19 cellular contexts compared by ENCODE assay signal in the genomic region with DNA sequence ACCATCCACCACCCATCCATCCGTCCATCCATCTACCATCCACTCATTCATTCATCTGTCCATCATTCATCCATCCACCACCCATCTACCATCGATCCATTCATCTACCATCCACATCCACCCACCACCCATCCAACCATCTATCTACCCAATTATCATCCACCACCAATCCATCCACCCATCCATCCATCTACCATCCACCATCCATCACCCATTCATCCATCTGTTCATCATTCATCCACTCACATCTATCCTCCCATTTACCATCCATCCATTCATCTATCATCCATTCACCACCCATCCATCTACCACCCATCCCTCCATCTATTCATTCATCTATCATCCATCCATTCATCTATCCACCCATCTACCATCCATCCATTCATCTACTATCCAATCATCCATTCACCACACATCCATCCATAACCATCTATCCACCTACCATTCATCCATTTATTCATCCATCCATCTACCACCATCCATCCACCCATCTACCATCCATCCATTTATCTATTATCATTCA.
DNase-seq lines count a peak whose midpoint lies in the region; TF ChIP-seq lines count a peak whose summit lies in the region.
"Had no signal": no experiment of that assay in that cellular context is flagged by ENCODE, and none has a peak within 500 bp of the region (broad histone marks: within the 10 kb centered on the region; RNA-seq: fewer than 3 reads in every experiment).

No MANE protein-coding gene starts in this region.

- H3K27me3 Mint-ChIP-seq in mesothelial cell of epicardium (ENCODE audit: low read depth): no peaks in the 10 kb centered on the region
- peaks cover 5% of the 10 kb centered on the region for H3K27me3 Mint-ChIP-seq in activated T-helper 1 cell treated with anti-CD3 and anti-CD28 coated beads, Interleukin-12 subunit alpha, Interleukin-12 subunit beta, Interleukin-2, Interleukin-4 antibody, amounts not matched to agents 30 ng/mL and 10 ng/mL and 1 ng/mL, durations not matched to agents 14 hours and 24 hours and 36 hours (ENCODE audit: insufficient read depth)
- H3K27me3 Mint-ChIP-seq: CD4-positive, alpha-beta T cell had no signal

- H3K27me3 ChIP-seq in sigmoid colon (no peaks in the 10 kb centered on the region), esophagus squamous epithelium (no peaks in the 10 kb centered on the region)

- TF ChIP-seq CTCF in HEK293 (tag by site-specific recombination; IDR thresholded peaks at IDR 0.05) (no peak), mesothelial cell of epicardium (IDR thresholded peaks at IDR 0.05; ENCODE audit: unreplicated experiment) (no peak), sigmoid colon (IDR thresholded peaks at IDR 0.05) (no peak), esophagus squamous epithelium (IDR thresholded peaks at IDR 0.05) (no peak)

- H3K9me3 ChIP-seq in HEK293 (ENCODE audit: control insufficient read depth, insufficient read depth, low read depth, low read length) (no peaks in the 10 kb centered on the region), sigmoid colon (no peaks in the 10 kb centered on the region), esophagus squamous epithelium (no peaks in the 10 kb centered on the region)
- H3K9me3 ChIP-seq: HAP-1 had no signal

- H3K36me3 ChIP-seq in HEK293 (ENCODE audit: control insufficient read depth in 2 of 2, insufficient read depth in 1 of 2, low read length in 2 of 2): no peaks in the 10 kb centered on the region
- H3K36me3 ChIP-seq in sigmoid colon: no peaks in the 10 kb centered on the region
- no peaks in the 10 kb centered on the region for H3K36me3 ChIP-seq in esophagus squamous epithelium
- H3K36me3 ChIP-seq: HAP-1 had no signal

- H3K4me1 ChIP-seq in HEK293 (ENCODE audit: control insufficient read depth, insufficient read depth, low read length) (no peaks in the 10 kb centered on the region), sigmoid colon (peaks cover 0 to 23% (median 12%) of the 10 kb centered on the region in 4 donors), esophagus squamous epithelium (no peaks in the 10 kb centered on the region)
- H3K4me1 ChIP-seq: HAP-1 had no signal

- H3K27ac ChIP-seq in HEK293 (ENCODE audit: extremely low read depth, low read depth, low read length) (no peak overlapping the region), sigmoid colon (peak overlapping the region in 3 of 4 donors; percentile 59 to 71 (median 67)), esophagus squamous epithelium (no peak overlapping the region)
- H3K27ac ChIP-seq: C4-2B, HL-60 had no signal

- 68 to 93% methylated on average over 2 of the region's 2 CpGs for WGBS in sigmoid colon, 2 donors
- WGBS in esophagus squamous epithelium, 2 donors: 89 to 95% methylated on average over 2 of the region's 2 CpGs

- intact Hi-C loops in sigmoid colon (cut with DNase I): loop anchor here (5.0 kb wide), 1 partner anchor 77 kb away; no protein-coding TSS in a partner anchor
- intact Hi-C loops in esophagus squamous epithelium (cut with DNase I): no loop called here
- intact Hi-C loops in activated T-helper 1 cell treated with anti-CD3 and anti-CD28 coated beads, Interleukin-12 subunit alpha, Interleukin-12 subunit beta, Interleukin-2, Interleukin-4 antibody, amounts not matched to agents 30 ng/mL and 10 ng/mL and 1 ng/mL, durations not matched to agents 14 hours and 24 hours and 36 hours (cut with micrococcal nuclease): no loop called here

- no peak for TF ChIP-seq EP300 in sigmoid colon (IDR thresholded peaks at IDR 0.05)

- no peak overlapping the region for H3K4me3 Mint-ChIP-seq in mesothelial cell of epicardium
- H3K4me3 Mint-ChIP-seq in activated T-helper 1 cell treated with anti-CD3 and anti-CD28 coated beads, Interleukin-12 subunit alpha, Interleukin-12 subunit beta, Interleukin-2, Interleukin-4 antibody, amounts not matched to agents 30 ng/mL and 10 ng/mL and 1 ng/mL, durations not matched to agents 14 hours and 24 hours and 36 hours: no peak overlapping the region
- H3K4me3 Mint-ChIP-seq: CD4-positive, alpha-beta T cell had no signal

- no peak for DNase-seq in mesothelial cell of epicardium (ENCODE audit: low spot score in 2 of 2, unreplicated experiment in 2 of 2)
- no peak for DNase-seq in sigmoid colon
- no peak for DNase-seq in COLO668 (lab: John Stamatoyannopoulos, UW; ENCODE audit: unreplicated experiment)
- no peak for DNase-seq in esophagus squamous epithelium (lab: John Stamatoyannopoulos, UW)
- DNase-seq in activated T-helper 1 cell treated with anti-CD3 and anti-CD28 coated beads, Interleukin-12 subunit alpha, Interleukin-12 subunit beta, Interleukin-2, Interleukin-4 antibody, amounts not matched to agents 30 ng/mL and 10 ng/mL and 1 ng/mL, durations not matched to agents 14 hours and 24 hours and 36 hours (ENCODE audit: low spot score): no peak
- DNase-seq: ACHN; AML-193; CD4-positive, alpha-beta T cell; DMS 273 treated with DMSO at 0.1 percent for 48 hours; DMS53; DND-41; EL; GOT3; KG1 had no signal

- peaks cover 62% of the 10 kb centered on the region for H3K4me1 Mint-ChIP-seq in mesothelial cell of epicardium
- no peaks in the 10 kb centered on the region for H3K4me1 Mint-ChIP-seq in activated T-helper 1 cell treated with anti-CD3 and anti-CD28 coated beads, Interleukin-12 subunit alpha, Interleukin-12 subunit beta, Interleukin-2, Interleukin-4 antibody, amounts not matched to agents 30 ng/mL and 10 ng/mL and 1 ng/mL, durations not matched to agents 14 hours and 24 hours and 36 hours (ENCODE audit: low read depth)

- TF ChIP-seq POLR2A in sigmoid colon (IDR thresholded peaks at IDR 0.05): no peak
- TF ChIP-seq POLR2A in esophagus squamous epithelium (IDR thresholded peaks at IDR 0.05): no peak

- peak overlapping the region; percentile 22 for H3K27ac Mint-ChIP-seq in mesothelial cell of epicardium
- H3K27ac Mint-ChIP-seq in activated T-helper 1 cell treated with anti-CD3 and anti-CD28 coated beads, Interleukin-12 subunit alpha, Interleukin-12 subunit beta, Interleukin-2, Interleukin-4 antibody, amounts not matched to agents 30 ng/mL and 10 ng/mL and 1 ng/mL, durations not matched to agents 14 hours and 24 hours and 36 hours: no peak overlapping the region
- H3K27ac Mint-ChIP-seq: CD4-positive, alpha-beta T cell had no signal

- POLR2A ChIA-PET in HEK293 (lab: Yijun Ruan, JAX): no interaction called here

- no peaks in the 10 kb centered on the region for H3K36me3 Mint-ChIP-seq in mesothelial cell of epicardium
- H3K36me3 Mint-ChIP-seq in activated T-helper 1 cell treated with anti-CD3 and anti-CD28 coated beads, Interleukin-12 subunit alpha, Interleukin-12 subunit beta, Interleukin-2, Interleukin-4 antibody, amounts not matched to agents 30 ng/mL and 10 ng/mL and 1 ng/mL, durations not matched to agents 14 hours and 24 hours and 36 hours (ENCODE audit: low read depth): no peaks in the 10 kb centered on the region

- H3K4me3 ChIP-seq in HEK293 (ENCODE audit: low read depth, low read length): no peak overlapping the region
- no peak overlapping the region for H3K4me3 ChIP-seq in sigmoid colon
- no peak overlapping the region for H3K4me3 ChIP-seq in esophagus squamous epithelium
- H3K4me3 ChIP-seq: GM12878, HAP-1 had no signal

- H3K9me3 Mint-ChIP-seq in mesothelial cell of epicardium: peaks cover 9% of the 10 kb centered on the region
- H3K9me3 Mint-ChIP-seq in activated T-helper 1 cell treated with anti-CD3 and anti-CD28 coated beads, Interleukin-12 subunit alpha, Interleukin-12 subunit beta, Interleukin-2, Interleukin-4 antibody, amounts not matched to agents 30 ng/mL and 10 ng/mL and 1 ng/mL, durations not matched to agents 14 hours and 24 hours and 36 hours: peaks cover 6% of the 10 kb centered on the region
- H3K9me3 Mint-ChIP-seq: CD4-positive, alpha-beta T cell had no signal

- CTCF ChIA-PET in HEK293 (lab: Yijun Ruan, JAX): no interaction called here

TF ChIP-seq in HEK293, 187 proteins besides CTCF, POLR2A, EP300 and RAD21:
- no peak for TF ChIP-seq ZNF658 (tag by site-specific recombination; IDR thresholded peaks at IDR 0.05)
- peak; percentile 93 for TF ChIP-seq ZNF366 (tag by site-specific recombination; conservative IDR thresholded peaks at IDR 0.05)
- TF ChIP-seq ZBTB17 (tag by site-specific recombination; IDR thresholded peaks at IDR 0.05): peak; percentile 99

Comparison
In these comparisons a context has a peak if more than half of its experiments do, and no peak if none do; other contexts are left out.
1. H3K27ac ChIP-seq: peak in sigmoid colon (3 of 4); none in HEK293 (single experiment) and esophagus squamous epithelium (0 of 4).